ENCODE assay signal across 26 cellular contexts in genomic region chr6:159933077-159933476, GRCh38. TPM values are rescaled to one million over a fixed set of nuclear protein-coding genes. Genes with fewer than 3 reads are reported as not detected.
"Had no signal": no experiment of that assay in that cellular context is flagged by ENCODE, and none has a peak within 500 bp of the region (broad histone marks: within the 10 kb centered on the region; RNA-seq: fewer than 3 reads in every experiment).

No MANE protein-coding gene starts in this region.

- H3K27ac ChIP-seq: breast epithelium, Peyer's patch, RWPE1, SJCRH30, WERI-Rb-1 had no signal

- H3K27ac Mint-ChIP-seq: activated CD8-positive, alpha-beta T cell treated with anti-CD3 and anti-CD28 coated beads, Interleukin-2, amount 10 ng/mL, durations not matched to agents 7 days and 5 days; activated naive CD8-positive, alpha-beta T cell treated with anti-CD3 and anti-CD28 coated beads, Interleukin-2, amount 10 ng/mL, durations not matched to agents 7 days and 5 days had no signal

- H3K4me1 ChIP-seq: breast epithelium, Peyer's patch, SJCRH30 had no signal

- H3K4me3 ChIP-seq: breast epithelium, Peyer's patch, SJCRH30 had no signal

- H3K36me3 Mint-ChIP-seq: activated naive CD8-positive, alpha-beta T cell treated with anti-CD3 and anti-CD28 coated beads, Interleukin-2, amount 10 ng/mL, durations not matched to agents 7 days and 5 days had no signal

- H3K27me3 ChIP-seq: breast epithelium, Peyer's patch, SJCRH30 had no signal

- H3K9me3 ChIP-seq: SK-N-SH had no signal

- DNase-seq: activated CD4-positive, alpha-beta T cell treated with anti-CD3 and anti-CD28 coated beads for 48 hours; activated CD4-positive, alpha-beta T cell treated with anti-CD3 and anti-CD28 coated beads, Interleukin-2, amount 50 U/mL, for 4 hours; activated CD4-positive, CD25-positive, alpha-beta regulatory T cell treated with anti-CD3 and anti-CD28 coated beads, Interleukin-2, amount 50 U/mL, for 72 hours; activated CD8-positive, alpha-beta memory T cell treated with anti-CD3 and anti-CD28 coated beads, Interleukin-2, amount 50 U/mL, for 48 hours; activated CD8-positive, alpha-beta T cell treated with anti-CD3 and anti-CD28 coated beads, Interleukin-2, amount 10 ng/mL, durations not matched to agents 7 days and 5 days; activated naive CD4-positive, alpha-beta T cell treated with anti-CD3 and anti-CD28 coated beads, Interleukin-2, amount 50 U/mL, for 16 hours; activated naive CD8-positive, alpha-beta T cell treated with anti-CD3 and anti-CD28 coated beads, Interleukin-2, amount 10 ng/mL, durations not matched to agents 7 days and 5 days; activated T-cell treated with anti-CD3 and anti-CD28 coated beads, Interleukin-2, amount 50 U/mL, for 1 hour; aorta; caudate nucleus; Kasumi-1; KBM-7; NCI-H1105; NCI-H1436; NCI-H187 treated with DMSO at 0.1 percent for 48 hours; NCI-H2081 treated with DMSO at 0.1 percent for 48 hours; NCI-H446; Peyer's patch; Right ventricle myocardium superior; SJCRH30; SK-N-SH; T-helper 1 cell had no signal

- H3K36me3 ChIP-seq: breast epithelium, Peyer's patch, SJCRH30, WERI-Rb-1 had no signal

- H3K9ac ChIP-seq: SK-N-SH had no signal

- H3K4me2 ChIP-seq: SK-N-SH had no signal

- ATAC-seq: activated CD8-positive, alpha-beta T cell treated with anti-CD3 and anti-CD28 coated beads, Interleukin-2, amount 10 ng/mL, durations not matched to agents 7 days and 5 days had no signal

- H3K4me3 Mint-ChIP-seq: activated CD8-positive, alpha-beta T cell treated with anti-CD3 and anti-CD28 coated beads, Interleukin-2, amount 10 ng/mL, durations not matched to agents 7 days and 5 days; activated naive CD8-positive, alpha-beta T cell treated with anti-CD3 and anti-CD28 coated beads, Interleukin-2, amount 10 ng/mL, durations not matched to agents 7 days and 5 days had no signal

RNA-seq across cellular contexts. Expression of gene MAS1, which starts 42.3 kb away (rescaled TPM):
- total RNA-seq: activated CD8-positive, alpha-beta T cell treated with anti-CD3 and anti-CD28 coated beads, Interleukin-2, amount 10 ng/mL, durations not matched to agents 7 days and 5 days; activated naive CD8-positive, alpha-beta T cell treated with anti-CD3 and anti-CD28 coated beads, Interleukin-2, amount 10 ng/mL, durations not matched to agents 7 days and 5 days; breast epithelium; Peyer's patch; Right ventricle myocardium superior; T-helper 2 cell treated with Interferon-gamma antibody and Interleukin-4, amounts not matched to agents 100 ng/mL and 5 ng/mL, for 36 hours had no signal
- polyA plus RNA-seq: aorta, SK-N-SH had no signal
